Comparison of ENCODE assay signal across 2 cellular contexts in the genomic region with DNA sequence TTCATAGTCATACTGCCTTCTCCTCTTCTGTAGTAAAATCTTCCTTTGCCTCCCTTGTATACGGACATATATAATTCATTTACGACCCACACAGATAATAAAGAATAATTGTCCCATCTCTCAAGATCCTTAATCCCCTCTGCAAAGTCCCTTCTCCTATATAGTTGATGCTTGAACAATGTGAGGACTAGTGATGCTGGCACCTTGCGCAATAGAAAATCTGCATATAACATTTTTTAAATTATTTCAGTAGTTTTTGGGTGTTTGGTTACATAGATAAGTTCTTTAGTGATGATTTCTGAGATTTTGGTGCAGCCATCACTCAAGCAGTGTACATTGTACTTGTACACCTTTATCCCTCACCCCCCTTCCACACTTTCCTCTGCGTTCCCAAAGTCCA.
A peak's percentile ranks its signal among the peaks of the same experiment; 100 is the strongest.
TF ChIP-seq lines count a peak whose summit lies in the region.

No MANE protein-coding gene starts in this region.

TF ChIP-seq in IMR-90, 13 proteins besides CTCF, POLR2A, EP300 and RAD21:
- peak; percentile 72 for TF ChIP-seq CEBPB (IDR thresholded peaks at IDR 0.05; ENCODE audit: low read depth, low read length)
- no peak for TF ChIP-seq SMC3 (IDR thresholded peaks at IDR 0.05; ENCODE audit: low read depth, low read length)

TF ChIP-seq in K562, 482 proteins besides CTCF, POLR2A, EP300 and RAD21:
- TF ChIP-seq KDM2B (CRISPR knock-in tag; IDR thresholded peaks at IDR 0.05): no peak
- TF ChIP-seq CC2D1A (IDR thresholded peaks at IDR 0.05): no peak
- TF ChIP-seq BCOR (IDR thresholded peaks at IDR 0.05): no peak
- TF ChIP-seq, protein P1, sequence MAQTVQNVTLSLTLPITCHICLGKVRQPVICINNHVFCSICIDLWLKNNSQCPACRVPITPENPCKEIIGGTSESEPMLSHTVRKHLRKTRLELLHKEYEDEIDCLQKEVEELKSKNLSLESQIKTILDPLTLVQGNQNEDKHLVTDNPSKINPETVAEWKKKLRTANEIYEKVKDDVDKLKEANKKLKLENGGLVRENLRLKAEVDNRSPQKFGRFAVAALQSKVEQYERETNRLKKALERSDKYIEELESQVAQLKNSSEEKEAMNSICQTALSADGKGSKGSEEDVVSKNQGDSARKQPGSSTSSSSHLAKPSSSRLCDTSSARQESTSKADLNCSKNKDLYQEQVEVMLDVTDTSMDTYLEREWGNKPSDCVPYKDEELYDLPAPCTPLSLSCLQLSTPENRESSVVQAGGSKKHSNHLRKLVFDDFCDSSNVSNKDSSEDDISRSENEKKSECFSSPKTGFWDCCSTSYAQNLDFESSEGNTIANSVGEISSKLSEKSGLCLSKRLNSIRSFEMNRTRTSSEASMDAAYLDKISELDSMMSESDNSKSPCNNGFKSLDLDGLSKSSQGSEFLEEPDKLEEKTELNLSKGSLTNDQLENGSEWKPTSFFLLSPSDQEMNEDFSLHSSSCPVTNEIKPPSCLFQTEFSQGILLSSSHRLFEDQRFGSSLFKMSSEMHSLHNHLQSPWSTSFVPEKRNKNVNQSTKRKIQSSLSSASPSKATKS (CRISPR knock-in tag; IDR thresholded peaks at IDR 0.05): no peak
- TF ChIP-seq MTA3 (IDR thresholded peaks at IDR 0.05; ENCODE audit: borderline replicate concordance): no peak
- no peak for TF ChIP-seq NCOA4 (IDR thresholded peaks at IDR 0.05; ENCODE audit: partially characterized antibody)
- TF ChIP-seq MED1 (CRISPR knock-in tag; IDR thresholded peaks at IDR 0.05; ENCODE audit: borderline replicate concordance): no peak
- TF ChIP-seq CEBPB (tag; IDR thresholded peaks at IDR 0.05): peak; percentile 51
- no peak for TF ChIP-seq ZNF584 (CRISPR knock-in tag; IDR thresholded peaks at IDR 0.05; ENCODE audit: low read depth)
TF ChIP-seq in K562: peak in this region for 1.
